8 cellular contexts compared by ENCODE assay signal in the genomic region with DNA sequence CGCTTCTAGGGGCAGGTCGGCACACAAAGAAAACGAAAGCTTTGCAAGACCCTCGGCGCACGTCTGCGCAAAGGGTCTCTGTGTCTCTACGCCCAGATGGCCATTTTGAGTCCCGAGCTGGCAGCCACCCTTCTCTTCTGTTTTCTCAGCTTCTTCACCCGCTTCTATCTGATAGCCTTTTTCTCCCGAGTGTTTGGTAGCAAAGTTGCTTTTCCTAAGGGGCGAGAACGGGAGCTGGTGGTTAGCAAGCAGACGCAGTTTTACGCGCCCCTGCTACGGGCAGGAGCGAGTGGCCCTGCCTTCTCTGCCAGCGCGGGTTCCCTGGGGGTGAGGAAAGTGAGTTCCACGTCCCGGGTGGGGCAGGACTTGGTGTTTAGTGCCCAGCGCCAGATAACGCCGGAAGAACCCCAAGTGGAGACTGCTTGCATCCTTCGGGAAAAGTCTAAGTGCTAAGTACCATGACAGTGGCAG. TPM values are rescaled to one million over a fixed set of nuclear protein-coding genes. Genes with fewer than 3 reads are reported as not detected.
A peak's percentile ranks its signal among the peaks of the same experiment; 100 is the strongest.
DNase-seq lines count a peak whose midpoint lies in the region; ATAC-seq and TF ChIP-seq lines count a peak whose summit lies in the region.

No MANE protein-coding gene starts in this region.

- H3K18ac ChIP-seq in trophoblast cell (ENCODE audit: low read length): no peak overlapping the region

- no peak overlapping the region for H3K4ac ChIP-seq in trophoblast cell (ENCODE audit: low read depth, low read length)

- peak overlapping the region; percentile 23 for H3K4me2 ChIP-seq in trophoblast cell (ENCODE audit: low read length)

- CTCF ChIA-PET in CD8-positive, alpha-beta memory T cell (lab: Charles Lee): no interaction called here
- CTCF ChIA-PET in WTC11 (lab: Charles Lee): interaction anchor here (0.7 to 2.4 kb wide), 4 partner anchors 8 to 74 kb away, joined by 3 to 7 read pairs (median 4); no protein-coding TSS in a partner anchor

- H2AK5ac ChIP-seq in trophoblast cell (ENCODE audit: low read length): peak overlapping the region; percentile 74

- H3K36me3 ChIP-seq in CD8-positive, alpha-beta memory T cell (ENCODE audit: insufficient read depth, low read length): no peaks in the 10 kb centered on the region
- H3K36me3 ChIP-seq in trophoblast cell (ENCODE audit: control insufficient read depth in 1 of 2, insufficient read depth in 2 of 2, low read length in 2 of 2): no peaks in the 10 kb centered on the region

- peaks cover 10% of the 10 kb centered on the region for H3K79me1 ChIP-seq in trophoblast cell (ENCODE audit: low read length)

- H4K8ac ChIP-seq in trophoblast cell (ENCODE audit: low read depth, low read length): peak overlapping the region; percentile 73

- H4K12ac ChIP-seq in trophoblast cell (ENCODE audit: low read depth, low read length): no peak overlapping the region

- no peak for ATAC-seq in WTC11
- no peak for ATAC-seq in esophagus mucosa

- peaks cover 15% of the 10 kb centered on the region for H3K27me3 ChIP-seq in CD8-positive, alpha-beta memory T cell (ENCODE audit: insufficient read depth, low read length, poor library complexity, severe bottlenecking)
- no peaks in the 10 kb centered on the region for H3K27me3 ChIP-seq in trophoblast cell (ENCODE audit: insufficient read depth, low read length)

- peak overlapping the region in 1 of 8 donors; percentile 1 for H3K27ac Mint-ChIP-seq in CD8-positive, alpha-beta memory T cell
- no peak overlapping the region for H3K27ac Mint-ChIP-seq in WTC11

- H3K4me1 Mint-ChIP-seq in CD8-positive, alpha-beta memory T cell: peaks cover 32 to 40% (median 39%) of the 10 kb centered on the region in 3 donors
- peaks cover 15% of the 10 kb centered on the region for H3K4me1 Mint-ChIP-seq in WTC11

- no peak overlapping the region for H3K27ac ChIP-seq in CD8-positive, alpha-beta memory T cell (ENCODE audit: low read depth, low read length)
- H3K27ac ChIP-seq in trophoblast cell (ENCODE audit: low read depth, low read length): no peak overlapping the region

- H2BK12ac ChIP-seq in trophoblast cell (ENCODE audit: low read length): no peak overlapping the region

- in situ Hi-C loops in KBM-7 (cut with MboI; ENCODE audit: low pct_unique_long_range_greater_than_20kb, low sequenced_read_pairs): no loop called here

- H3K27me3 Mint-ChIP-seq in CD8-positive, alpha-beta memory T cell: peaks cover 27 to 45% of the 10 kb centered on the region in 2 donors
- peaks cover 21% of the 10 kb centered on the region for H3K27me3 Mint-ChIP-seq in WTC11 (ENCODE audit: low read depth)

- H3K4me3 ChIP-seq in CD8-positive, alpha-beta memory T cell (ENCODE audit: low read length): peak overlapping the region; percentile 49
- H3K4me3 ChIP-seq in fibroblast of pulmonary artery (replicated peaks; ENCODE audit: low read depth, low read length): peak overlapping the region; percentile 64
- H3K4me3 ChIP-seq in trophoblast cell (ENCODE audit: low read depth, low read length): no peak overlapping the region

- no peak overlapping the region for H4K91ac ChIP-seq in trophoblast cell (ENCODE audit: low read depth, low read length)

- POLR2A ChIA-PET in CD8-positive, alpha-beta memory T cell (lab: Charles Lee): interaction anchor here (0.6 kb wide), 1 partner anchor 12 kb away, joined by 6 read pairs; no protein-coding TSS in a partner anchor
- POLR2A ChIA-PET in WTC11 (lab: Charles Lee): interaction anchor here (1.4 kb wide), 1 partner anchor 8 kb away, joined by 5 read pairs; no protein-coding TSS in a partner anchor

- no peak overlapping the region for H2BK5ac ChIP-seq in trophoblast cell (ENCODE audit: low read depth, low read length, poor library complexity)

- peak overlapping the region; percentile 55 to 90 (median 75) for H3K4me3 Mint-ChIP-seq in CD8-positive, alpha-beta memory T cell
- H3K4me3 Mint-ChIP-seq in WTC11: peak overlapping the region; percentile 73

- WGBS in trophoblast cell (ENCODE audit: extremely low coverage, insufficient coverage, insufficient read length): no CpG with 5 or more reads among the region's 26 CpGs

- H3K9me3 Mint-ChIP-seq in CD8-positive, alpha-beta memory T cell: peaks cover 0 to 2% (median 0%) of the 10 kb centered on the region in 5 donors
- H3K9me3 Mint-ChIP-seq in WTC11: no peaks in the 10 kb centered on the region

- H3K14ac ChIP-seq in trophoblast cell (ENCODE audit: low read length): no peak overlapping the region

- peak in 1 of 5 donors; percentile 13 for DNase-seq in CD8-positive, alpha-beta memory T cell
- peak; percentile 62 for DNase-seq in KBM-7
- no peak for DNase-seq in WTC11 (ENCODE audit: low spot score)
- DNase-seq in fibroblast of pulmonary artery (ENCODE audit: low read depth): peak; percentile 29
- DNase-seq in trophoblast cell: no peak
- DNase-seq in NOMO-1 treated with dmso at 0.1 percent for 144 hours (lab: John Stamatoyannopoulos, UW; ENCODE audit: unreplicated experiment): no peak
- no peak for DNase-seq in NK-92 (lab: John Stamatoyannopoulos, UW; ENCODE audit: unreplicated experiment)

- H3K9me3 ChIP-seq in CD8-positive, alpha-beta memory T cell (ENCODE audit: low read length): no peaks in the 10 kb centered on the region
- H3K9me3 ChIP-seq in trophoblast cell (ENCODE audit: insufficient read depth, low read depth, low read length): peaks cover 2% of the 10 kb centered on the region

- peaks cover 0 to 10% (median 0%) of the 10 kb centered on the region in 3 donors for H3K36me3 Mint-ChIP-seq in CD8-positive, alpha-beta memory T cell
- H3K36me3 Mint-ChIP-seq in WTC11: no peaks in the 10 kb centered on the region

- H2AFZ ChIP-seq in trophoblast cell (ENCODE audit: insufficient read depth, low read length, poor library complexity): peak overlapping the region; percentile 78

- no peak overlapping the region for H2BK120ac ChIP-seq in trophoblast cell (ENCODE audit: insufficient read depth, low read length, poor library complexity)

- peaks cover 17% of the 10 kb centered on the region for H3K4me1 ChIP-seq in CD8-positive, alpha-beta memory T cell (ENCODE audit: insufficient read depth, low read length)
- H3K4me1 ChIP-seq in trophoblast cell (ENCODE audit: control insufficient read depth in 1 of 2, insufficient read depth in 2 of 2, low read length in 2 of 2): peaks cover 3% of the 10 kb centered on the region in 2 experiments

- peak overlapping the region; percentile 58 for H3K9ac ChIP-seq in trophoblast cell (ENCODE audit: low read length)

- peaks cover 7% of the 10 kb centered on the region for H3K79me2 ChIP-seq in trophoblast cell (ENCODE audit: control insufficient read depth, insufficient read depth, low read length, poor library complexity)

- TF ChIP-seq CTCF in WTC11 (IDR thresholded peaks at IDR 0.05) (no peak), fibroblast of pulmonary artery (IDR thresholded peaks at IDR 0.05; ENCODE audit: low read length, missing control alignments) (no peak)

- H3K23ac ChIP-seq in trophoblast cell (ENCODE audit: low read length): no peak overlapping the region

TF ChIP-seq in WTC11, 78 proteins besides CTCF, POLR2A, EP300 and RAD21 (continues in another document):
- TF ChIP-seq TP53 (CRISPR knock-in tag; IDR thresholded peaks at IDR 0.05) (no peak), ZNF121 (CRISPR knock-in tag; IDR thresholded peaks at IDR 0.05) (no peak), GRHL2 (CRISPR knock-in tag; IDR thresholded peaks at IDR 0.05; ENCODE audit: insufficient replicate concordance, severe bottlenecking) (no peak), RELA (CRISPR knock-in tag; IDR thresholded peaks at IDR 0.05; ENCODE audit: borderline replicate concordance) (no peak), CBFB (CRISPR knock-in tag; IDR thresholded peaks at IDR 0.05; ENCODE audit: low read depth) (no peak), KAT7 (CRISPR knock-in tag; IDR thresholded peaks at IDR 0.05; ENCODE audit: borderline replicate concordance) (no peak)
- TF ChIP-seq, protein P1, sequence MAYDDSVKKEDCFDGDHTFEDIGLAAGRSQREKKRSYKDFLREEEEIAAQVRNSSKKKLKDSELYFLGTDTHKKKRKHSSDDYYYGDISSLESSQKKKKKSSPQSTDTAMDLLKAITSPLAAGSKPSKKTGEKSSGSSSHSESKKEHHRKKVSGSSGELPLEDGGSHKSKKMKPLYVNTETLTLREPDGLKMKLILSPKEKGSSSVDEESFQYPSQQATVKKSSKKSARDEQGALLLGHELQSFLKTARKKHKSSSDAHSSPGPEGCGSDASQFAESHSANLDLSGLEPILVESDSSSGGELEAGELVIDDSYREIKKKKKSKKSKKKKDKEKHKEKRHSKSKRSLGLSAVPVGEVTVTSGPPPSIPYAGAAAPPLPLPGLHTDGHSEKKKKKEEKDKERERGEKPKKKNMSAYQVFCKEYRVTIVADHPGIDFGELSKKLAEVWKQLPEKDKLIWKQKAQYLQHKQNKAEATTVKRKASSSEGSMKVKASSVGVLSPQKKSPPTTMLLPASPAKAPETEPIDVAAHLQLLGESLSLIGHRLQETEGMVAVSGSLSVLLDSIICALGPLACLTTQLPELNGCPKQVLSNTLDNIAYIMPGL (CRISPR knock-in tag; IDR thresholded peaks at IDR 0.05): no peak
- TF ChIP-seq, protein P2, sequence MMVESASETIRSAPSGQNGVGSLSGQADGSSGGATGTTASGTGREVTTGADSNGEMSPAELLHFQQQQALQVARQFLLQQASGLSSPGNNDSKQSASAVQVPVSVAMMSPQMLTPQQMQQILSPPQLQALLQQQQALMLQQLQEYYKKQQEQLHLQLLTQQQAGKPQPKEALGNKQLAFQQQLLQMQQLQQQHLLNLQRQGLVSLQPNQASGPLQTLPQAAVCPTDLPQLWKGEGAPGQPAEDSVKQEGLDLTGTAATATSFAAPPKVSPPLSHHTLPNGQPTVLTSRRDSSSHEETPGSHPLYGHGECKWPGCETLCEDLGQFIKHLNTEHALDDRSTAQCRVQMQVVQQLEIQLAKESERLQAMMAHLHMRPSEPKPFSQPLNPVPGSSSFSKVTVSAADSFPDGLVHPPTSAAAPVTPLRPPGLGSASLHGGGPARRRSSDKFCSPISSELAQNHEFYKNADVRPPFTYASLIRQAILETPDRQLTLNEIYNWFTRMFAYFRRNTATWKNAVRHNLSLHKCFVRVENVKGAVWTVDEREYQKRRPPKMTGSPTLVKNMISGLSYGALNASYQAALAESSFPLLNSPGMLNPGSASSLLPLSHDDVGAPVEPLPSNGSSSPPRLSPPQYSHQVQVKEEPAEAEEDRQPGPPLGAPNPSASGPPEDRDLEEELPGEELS (CRISPR knock-in tag; IDR thresholded peaks at IDR 0.05): no peak

RNA-seq across cellular contexts. Expression of a gene that starts 2.9 kb away (rescaled TPM):
- total RNA-seq in CD8-positive, alpha-beta memory T cell: 10 to 100 TPM; 30.0 to 33.6 TPM
- 51.6 TPM for polyA plus RNA-seq in CD8-positive, alpha-beta memory T cell
- total RNA-seq in WTC11 (2021) (18.2 to 20.6 TPM (median 19.6 TPM) in 3 replicates), esophagus mucosa (20.6 TPM)
- 19.7 and 20.3 TPM in 2 replicates for polyA plus RNA-seq in trophoblast cell (2013)

RNA-seq across cellular contexts. Expression of a gene that starts 8.7 kb away (rescaled TPM):
- total RNA-seq in CD8-positive, alpha-beta memory T cell: not detected
- not detected for polyA plus RNA-seq in CD8-positive, alpha-beta memory T cell
- total RNA-seq in WTC11 (2021) (0.48 to 0.87 TPM in 2 of 3 replicates, not detected in the other), esophagus mucosa (6.3 TPM)
- polyA plus RNA-seq in trophoblast cell (2013): 0.61 and 0.88 TPM in 2 replicates

Comparison
In these comparisons a context has a peak if more than half of its experiments do, and no peak if none do; other contexts are left out.
1. DNase-seq: peak in KBM-7 (single experiment) and fibroblast of pulmonary artery (single experiment); none in WTC11 (single experiment), trophoblast cell (0 of 2), NOMO-1 treated with dmso at 0.1 percent for 144 hours (single experiment) and NK-92 (single experiment).